10 cellular contexts compared by ENCODE assay signal in genomic region chr14:100106260-100106659, GRCh38. TPM values are rescaled to one million over a fixed set of nuclear protein-coding genes. Genes with fewer than 3 reads are reported as not detected.
DNase-seq lines count a peak whose midpoint lies in the region; ATAC-seq and TF ChIP-seq lines count a peak whose summit lies in the region.
"Had no signal": no experiment of that assay in that cellular context is flagged by ENCODE, and none has a peak within 500 bp of the region (broad histone marks: within the 10 kb centered on the region; RNA-seq: fewer than 3 reads in every experiment).

No MANE protein-coding gene starts in this region.

- H3K36me3 ChIP-seq in left ventricle myocardium inferior (no peaks in the 10 kb centered on the region), left lung (no peaks in the 10 kb centered on the region), upper lobe of right lung (peaks cover 4% of the 10 kb centered on the region)

- peak overlapping the region; percentile 34 for H3K4me3 Mint-ChIP-seq in activated T-helper 1 cell treated with anti-CD3 and anti-CD28 coated beads, Interleukin-12 subunit alpha, Interleukin-12 subunit beta, Interleukin-2, Interleukin-4 antibody, amounts not matched to agents 30 ng/mL and 10 ng/mL and 1 ng/mL, durations not matched to agents 14 hours and 24 hours and 36 hours

- DNase-seq in left ventricle myocardium inferior = no peak
- DNase-seq in left cardiac atrium = no peak
- peak; percentile 31 for DNase-seq in activated T-helper 1 cell treated with anti-CD3 and anti-CD28 coated beads, Interleukin-12 subunit alpha, Interleukin-12 subunit beta, Interleukin-2, Interleukin-4 antibody, amounts not matched to agents 30 ng/mL and 10 ng/mL and 1 ng/mL, durations not matched to agents 14 hours and 24 hours and 36 hours (ENCODE audit: low spot score)
- DNase-seq in left lung = peak in 1 of 2 donors; percentile 35
- no peak for DNase-seq in upper lobe of right lung
- no peak for DNase-seq in NCI-H1694 (lab: John Stamatoyannopoulos, UW)
- no peak for DNase-seq in NCI-H510A (lab: John Stamatoyannopoulos, UW)
- DNase-seq: NCI-H1694 treated with DMSO at 0.1 percent for 48 hours, RPMI8226 had no signal

- H3K4me1 Mint-ChIP-seq in activated T-helper 1 cell treated with anti-CD3 and anti-CD28 coated beads, Interleukin-12 subunit alpha, Interleukin-12 subunit beta, Interleukin-2, Interleukin-4 antibody, amounts not matched to agents 30 ng/mL and 10 ng/mL and 1 ng/mL, durations not matched to agents 14 hours and 24 hours and 36 hours (ENCODE audit: low read depth) = peaks cover 80% of the 10 kb centered on the region

- H3K4me1 ChIP-seq in left ventricle myocardium inferior = peaks cover 70% of the 10 kb centered on the region
- peaks cover 14 to 66% of the 10 kb centered on the region in 2 donors for H3K4me1 ChIP-seq in left lung
- H3K4me1 ChIP-seq in upper lobe of right lung = peaks cover 61% of the 10 kb centered on the region

- no peaks in the 10 kb centered on the region for H3K27me3 Mint-ChIP-seq in activated T-helper 1 cell treated with anti-CD3 and anti-CD28 coated beads, Interleukin-12 subunit alpha, Interleukin-12 subunit beta, Interleukin-2, Interleukin-4 antibody, amounts not matched to agents 30 ng/mL and 10 ng/mL and 1 ng/mL, durations not matched to agents 14 hours and 24 hours and 36 hours (ENCODE audit: insufficient read depth)

- TF ChIP-seq CTCF in left ventricle myocardium inferior (IDR thresholded peaks at IDR 0.05; ENCODE audit: borderline replicate concordance) = no peak
- no peak for TF ChIP-seq CTCF in left lung (IDR thresholded peaks at IDR 0.05)
- no peak for TF ChIP-seq CTCF in upper lobe of right lung (IDR thresholded peaks at IDR 0.05)

- H3K4me3 ChIP-seq in left ventricle myocardium inferior (no peak overlapping the region), left lung (no peak overlapping the region), upper lobe of right lung (no peak overlapping the region)

- intact Hi-C loops in left ventricle myocardium inferior (cut with micrococcal nuclease) (loop anchor here (5.0 kb wide), 1 partner anchor 124 kb away; no protein-coding TSS in a partner anchor), left cardiac atrium (cut with DNase I) (loop anchor here (5.0 kb wide), 2 partner anchors 86 to 124 kb away; no protein-coding TSS in a partner anchor), left lung (cut with DNase I) (no loop called here), upper lobe of right lung (cut with DNase I) (loop anchor here (10.0 kb wide), 1 partner anchor 121 kb away; no protein-coding TSS in a partner anchor)
- intact Hi-C loops in activated T-helper 1 cell treated with anti-CD3 and anti-CD28 coated beads, Interleukin-12 subunit alpha, Interleukin-12 subunit beta, Interleukin-2, Interleukin-4 antibody, amounts not matched to agents 30 ng/mL and 10 ng/mL and 1 ng/mL, durations not matched to agents 14 hours and 24 hours and 36 hours (cut with micrococcal nuclease) = loop anchor here (2.0 kb wide), 2 partner anchors 133 kb away; partner anchors contain the start of gene YY1

- peaks cover 59% of the 10 kb centered on the region for H3K36me3 Mint-ChIP-seq in activated T-helper 1 cell treated with anti-CD3 and anti-CD28 coated beads, Interleukin-12 subunit alpha, Interleukin-12 subunit beta, Interleukin-2, Interleukin-4 antibody, amounts not matched to agents 30 ng/mL and 10 ng/mL and 1 ng/mL, durations not matched to agents 14 hours and 24 hours and 36 hours (ENCODE audit: low read depth)

- no peaks in the 10 kb centered on the region for H3K9me3 ChIP-seq in left ventricle myocardium inferior (replicated peaks)
- no peaks in the 10 kb centered on the region for H3K9me3 ChIP-seq in left lung
- no peaks in the 10 kb centered on the region for H3K9me3 ChIP-seq in upper lobe of right lung

- H3K27ac Mint-ChIP-seq in activated T-helper 1 cell treated with anti-CD3 and anti-CD28 coated beads, Interleukin-12 subunit alpha, Interleukin-12 subunit beta, Interleukin-2, Interleukin-4 antibody, amounts not matched to agents 30 ng/mL and 10 ng/mL and 1 ng/mL, durations not matched to agents 14 hours and 24 hours and 36 hours = peak overlapping the region; percentile 93

- H3K27me3 ChIP-seq in left ventricle myocardium inferior (ENCODE audit: low read depth) (no peaks in the 10 kb centered on the region), left lung (no peaks in the 10 kb centered on the region), upper lobe of right lung (no peaks in the 10 kb centered on the region)

- H3K27ac ChIP-seq in left ventricle myocardium inferior (replicated peaks) (peak overlapping the region; percentile 50), left lung (peak overlapping the region in 1 of 2 donors; percentile 75), upper lobe of right lung (peak overlapping the region; percentile 61)

- no peaks in the 10 kb centered on the region for H3K9me3 Mint-ChIP-seq in activated T-helper 1 cell treated with anti-CD3 and anti-CD28 coated beads, Interleukin-12 subunit alpha, Interleukin-12 subunit beta, Interleukin-2, Interleukin-4 antibody, amounts not matched to agents 30 ng/mL and 10 ng/mL and 1 ng/mL, durations not matched to agents 14 hours and 24 hours and 36 hours

- ATAC-seq in left cardiac atrium (no peak), left lung (peak; percentile 20), upper lobe of right lung (peak; percentile 69), GM18858 (IDR thresholded peaks at IDR 0.05; ENCODE audit: unreplicated experiment) (no peak)

RNA-seq across cellular contexts. Expression of gene EVL, which starts 41.0 kb away (rescaled TPM):
- total RNA-seq in left ventricle myocardium inferior (39.7 TPM), left cardiac atrium (10 to 100 TPM; 48.3 to 58.8 TPM), left lung (10 to 100 TPM; 60.2 to 84.5 TPM), upper lobe of right lung (206 TPM)
- 290 and 309 TPM in 2 replicates for total RNA-seq in activated T-helper 1 cell treated with anti-CD3 and anti-CD28 coated beads, Interleukin-12 subunit alpha, Interleukin-12 subunit beta, Interleukin-2, Interleukin-4 antibody, amounts not matched to agents 30 ng/mL and 10 ng/mL and 1 ng/mL, durations not matched to agents 14 hours and 24 hours and 36 hours

RNA-seq across cellular contexts. Expression of gene DEGS2, which starts 53.2 kb away (rescaled TPM):
- total RNA-seq in left ventricle myocardium inferior = not detected
- total RNA-seq in left cardiac atrium = under 1 TPM in 1 of 2 donors, not detected in 1; 0.18 TPM
- 0.31 and 1.1 TPM in 2 replicates for total RNA-seq in activated T-helper 1 cell treated with anti-CD3 and anti-CD28 coated beads, Interleukin-12 subunit alpha, Interleukin-12 subunit beta, Interleukin-2, Interleukin-4 antibody, amounts not matched to agents 30 ng/mL and 10 ng/mL and 1 ng/mL, durations not matched to agents 14 hours and 24 hours and 36 hours
- 1 to 10 TPM; 2.0 to 7.6 TPM for total RNA-seq in left lung
- 1.7 TPM for total RNA-seq in upper lobe of right lung

Comparison
In these comparisons a context has a peak if more than half of its experiments do, and no peak if none do; other contexts are left out.
1. ATAC-seq: peak in left lung (single experiment) and upper lobe of right lung (single experiment); none in left cardiac atrium (0 of 2) and GM18858 (single experiment).
2. intact Hi-C loops: an anchor here in left ventricle myocardium inferior (5.0 kb wide), left cardiac atrium (5.0 kb wide), activated T-helper 1 cell treated with anti-CD3 and anti-CD28 coated beads, Interleukin-12 subunit alpha, Interleukin-12 subunit beta, Interleukin-2, Interleukin-4 antibody, amounts not matched to agents 30 ng/mL and 10 ng/mL and 1 ng/mL, durations not matched to agents 14 hours and 24 hours and 36 hours (2.0 kb wide) and upper lobe of right lung (10.0 kb wide); none called in left lung.